Comparison of ENCODE assay signal across 1 cellular context in the genomic region with DNA sequence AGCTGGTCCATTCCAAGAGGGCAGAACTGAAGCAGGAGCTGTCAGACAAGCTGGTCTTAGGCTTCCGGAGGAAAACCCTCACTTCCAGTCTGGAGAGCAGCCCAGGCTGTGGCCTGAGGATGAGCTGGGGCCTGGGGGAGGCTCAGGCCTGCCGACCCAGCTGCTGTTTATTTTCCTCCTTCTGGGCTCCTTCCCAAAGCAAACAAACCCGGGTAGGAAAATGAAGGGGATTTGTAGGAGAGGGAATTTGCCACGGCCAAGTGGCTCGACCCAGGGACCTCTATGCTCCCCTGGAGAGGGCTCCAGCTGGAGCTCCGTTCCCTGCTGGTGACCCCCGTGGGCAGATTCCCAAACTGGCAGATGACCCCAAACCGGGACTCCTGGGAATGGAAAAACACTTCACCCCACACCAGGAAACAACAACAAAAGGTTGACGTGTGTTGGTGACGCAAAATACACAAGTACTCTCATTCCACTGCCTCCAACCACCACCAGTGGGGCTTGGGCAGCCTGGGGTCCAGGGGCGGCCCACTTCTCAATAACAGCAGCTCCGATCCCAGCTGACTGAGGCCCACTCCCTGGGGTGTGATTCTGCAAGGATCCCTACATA.
TF ChIP-seq lines count a peak whose summit lies in the region.

No MANE protein-coding gene starts in this region.

TF ChIP-seq in HepG2, 621 proteins besides CTCF, POLR2A, EP300 and RAD21 (continued from another document and continues in another):
- TF ChIP-seq ZNF546 (CRISPR knock-in tag; conservative IDR thresholded peaks at IDR 0.05) (no peak), SNAPC4 (CRISPR knock-in tag; IDR thresholded peaks at IDR 0.05) (peak; percentile 43; the same call in 1 of the 2 replicates), ZNF431 (CRISPR knock-in tag; IDR thresholded peaks at IDR 0.05; ENCODE audit: borderline replicate concordance, low read depth) (no peak), SIN3A (IDR thresholded peaks at IDR 0.05; ENCODE audit: borderline replicate concordance, low read depth, low read length) (peak; percentile 46; the same call in 1 of the 2 replicates), RELA (CRISPR knock-in tag; IDR thresholded peaks at IDR 0.05) (peak; percentile 40; the same call in 1 of the 2 replicates), ATF2 (CRISPR knock-in tag; IDR thresholded peaks at IDR 0.05) (no peak), MED1 (CRISPR knock-in tag; IDR thresholded peaks at IDR 0.05) (peak; percentile 70), PRDM10 (CRISPR knock-in tag; IDR thresholded peaks at IDR 0.05; ENCODE audit: low read depth) (peak; percentile 56), ZNF691 (CRISPR knock-in tag; IDR thresholded peaks at IDR 0.05; ENCODE audit: borderline replicate concordance, low read depth) (0 out of 2 replicates have a peak, but pooled peaks have one; percentile 5), REXO4 (CRISPR knock-in tag; IDR thresholded peaks at IDR 0.05; ENCODE audit: borderline replicate concordance) (no peak), SOX5 (CRISPR knock-in tag; IDR thresholded peaks at IDR 0.05; ENCODE audit: borderline replicate concordance) (peak; percentile 51; the same call in 1 of the 2 replicates), ZNF556 (CRISPR knock-in tag; IDR thresholded peaks at IDR 0.05; ENCODE audit: borderline replicate concordance) (peak; percentile 19; the same call in 1 of the 2 replicates), ZNF768 (CRISPR knock-in tag; IDR thresholded peaks at IDR 0.05) (no peak), DZIP1 (CRISPR knock-in tag; IDR thresholded peaks at IDR 0.05) (no peak; the same call in 1 of the 2 replicates), GPBP1L1 (CRISPR knock-in tag; IDR thresholded peaks at IDR 0.05) (no peak), ZMYM3 (CRISPR knock-in tag; IDR thresholded peaks at IDR 0.05) (no peak), ZFP1 (CRISPR knock-in tag; IDR thresholded peaks at IDR 0.05) (no peak), TAF1 (CRISPR knock-in tag; IDR thresholded peaks at IDR 0.05) (peak; percentile 28; the same call in 1 of the 2 replicates), SP140L (CRISPR knock-in tag; IDR thresholded peaks at IDR 0.05; ENCODE audit: borderline replicate concordance) (no peak), ZNF788 (CRISPR knock-in tag; IDR thresholded peaks at IDR 0.05; ENCODE audit: borderline replicate concordance) (no peak), CBFB (CRISPR knock-in tag; IDR thresholded peaks at IDR 0.05) (peak; percentile 57; the same call in 1 of the 2 replicates), ZNF878 (CRISPR knock-in tag; IDR thresholded peaks at IDR 0.05) (0 out of 2 replicates have a peak, but pooled peaks have one; percentile 35), ZNF724P (CRISPR knock-in tag; IDR thresholded peaks at IDR 0.05; ENCODE audit: borderline replicate concordance) (peak; percentile 48; the same call in 1 of the 2 replicates)
- TF ChIP-seq, protein P1, sequence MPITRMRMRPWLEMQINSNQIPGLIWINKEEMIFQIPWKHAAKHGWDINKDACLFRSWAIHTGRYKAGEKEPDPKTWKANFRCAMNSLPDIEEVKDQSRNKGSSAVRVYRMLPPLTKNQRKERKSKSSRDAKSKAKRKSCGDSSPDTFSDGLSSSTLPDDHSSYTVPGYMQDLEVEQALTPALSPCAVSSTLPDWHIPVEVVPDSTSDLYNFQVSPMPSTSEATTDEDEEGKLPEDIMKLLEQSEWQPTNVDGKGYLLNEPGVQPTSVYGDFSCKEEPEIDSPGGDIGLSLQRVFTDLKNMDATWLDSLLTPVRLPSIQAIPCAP (CRISPR knock-in tag; IDR thresholded peaks at IDR 0.05; ENCODE audit: low read depth): no peak
- TF ChIP-seq, protein P2, sequence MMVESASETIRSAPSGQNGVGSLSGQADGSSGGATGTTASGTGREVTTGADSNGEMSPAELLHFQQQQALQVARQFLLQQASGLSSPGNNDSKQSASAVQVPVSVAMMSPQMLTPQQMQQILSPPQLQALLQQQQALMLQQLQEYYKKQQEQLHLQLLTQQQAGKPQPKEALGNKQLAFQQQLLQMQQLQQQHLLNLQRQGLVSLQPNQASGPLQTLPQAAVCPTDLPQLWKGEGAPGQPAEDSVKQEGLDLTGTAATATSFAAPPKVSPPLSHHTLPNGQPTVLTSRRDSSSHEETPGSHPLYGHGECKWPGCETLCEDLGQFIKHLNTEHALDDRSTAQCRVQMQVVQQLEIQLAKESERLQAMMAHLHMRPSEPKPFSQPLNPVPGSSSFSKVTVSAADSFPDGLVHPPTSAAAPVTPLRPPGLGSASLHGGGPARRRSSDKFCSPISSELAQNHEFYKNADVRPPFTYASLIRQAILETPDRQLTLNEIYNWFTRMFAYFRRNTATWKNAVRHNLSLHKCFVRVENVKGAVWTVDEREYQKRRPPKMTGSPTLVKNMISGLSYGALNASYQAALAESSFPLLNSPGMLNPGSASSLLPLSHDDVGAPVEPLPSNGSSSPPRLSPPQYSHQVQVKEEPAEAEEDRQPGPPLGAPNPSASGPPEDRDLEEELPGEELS (CRISPR knock-in tag; IDR thresholded peaks at IDR 0.05): peak; percentile 83
